In genomic region chr1:40385437-40386310, GRCh38 we compare ENCODE assay signal across 8 cellular contexts. TPM values are rescaled to one million over a fixed set of nuclear protein-coding genes. Genes with fewer than 3 reads are reported as not detected.
DNase-seq lines count a peak whose midpoint lies in the region; ATAC-seq and TF ChIP-seq lines count a peak whose summit lies in the region.

No MANE protein-coding gene starts in this region.

- H3K9me3 Mint-ChIP-seq in activated naive CD4-positive, alpha-beta T cell treated with anti-CD3 and anti-CD28 coated beads, Interleukin-2, amount 50 U/mL, for 24 hours = no peaks in the 10 kb centered on the region

- H3K36me3 ChIP-seq in right lobe of liver (no peaks in the 10 kb centered on the region), thyroid gland (no peaks in the 10 kb centered on the region)

- peaks cover 24% of the 10 kb centered on the region for H3K36me3 Mint-ChIP-seq in activated naive CD4-positive, alpha-beta T cell treated with anti-CD3 and anti-CD28 coated beads, Interleukin-2, amount 50 U/mL, for 24 hours

- H3K4me1 Mint-ChIP-seq in activated naive CD4-positive, alpha-beta T cell treated with anti-CD3 and anti-CD28 coated beads, Interleukin-2, amount 50 U/mL, for 24 hours = peaks cover 91% of the 10 kb centered on the region

- DNase-seq in GM12865 (ENCODE audit: low read depth) (peak; percentile 95), NAMALWA (ENCODE audit: low spot score) (peak; percentile 95), right lobe of liver (no peak), thyroid gland (no peak), NCI-H345 treated with DMSO at 0.1 percent for 48 hours (lab: John Stamatoyannopoulos, UW; ENCODE audit: unreplicated experiment) (no peak), RWPE1 (ENCODE audit: low spot score) (no peak)

- H3K27me3 ChIP-seq in right lobe of liver (no peaks in the 10 kb centered on the region), thyroid gland (no peaks in the 10 kb centered on the region)

- H3K4me3 ChIP-seq in GM12865 (ENCODE audit: low read depth, low read length) = peak overlapping the region; percentile 48
- H3K4me3 ChIP-seq in right lobe of liver = no peak overlapping the region
- no peak overlapping the region for H3K4me3 ChIP-seq in thyroid gland (replicated peaks in 1 of 3)

- H3K9me3 ChIP-seq in right lobe of liver = no peaks in the 10 kb centered on the region
- H3K9me3 ChIP-seq in thyroid gland = no peaks in the 10 kb centered on the region

- peak overlapping the region; percentile 82 to 87 (median 86) for H3K27ac ChIP-seq in right lobe of liver
- peak overlapping the region; percentile 61 to 78 (median 72) for H3K27ac ChIP-seq in thyroid gland
- no peak overlapping the region for H3K27ac ChIP-seq in RWPE1

- H3K27me3 Mint-ChIP-seq in activated naive CD4-positive, alpha-beta T cell treated with anti-CD3 and anti-CD28 coated beads, Interleukin-2, amount 50 U/mL, for 24 hours = no peaks in the 10 kb centered on the region

- POLR2A ChIA-PET in RWPE1 (lab: Yijun Ruan, JAX; ENCODE audit: low non-redundant PET) = interaction anchor here (0.7 kb wide), 1 partner anchor 122 kb away, joined by 3 read pairs; no protein-coding TSS in a partner anchor

- CTCF ChIA-PET in RWPE1 (lab: Yijun Ruan, JAX) = interaction anchor here (1.2 to 1.8 kb wide), 2 partner anchors 47 kb away, joined by 4 to 7 read pairs; no protein-coding TSS in a partner anchor

- TF ChIP-seq POLR2A in right lobe of liver (IDR thresholded peaks at IDR 0.05) (peak; percentile 44), thyroid gland (IDR thresholded peaks at IDR 0.05) (no peak)

- peak overlapping the region; percentile 91 for H3K4me3 Mint-ChIP-seq in activated naive CD4-positive, alpha-beta T cell treated with anti-CD3 and anti-CD28 coated beads, Interleukin-2, amount 50 U/mL, for 24 hours

- intact Hi-C loops in right lobe of liver (cut with DNase I) (no loop called here), thyroid gland (cut with DNase I) (no loop called here)

- WGBS in right lobe of liver (ENCODE audit: insufficient coverage, low coverage, low lambda C conversion rate, missing lambda C conversion rate) = 33% methylated on average over 4 of the region's 4 CpGs
- 78 to 84% methylated on average over 4 of the region's 4 CpGs for WGBS in thyroid gland, 2 donors

- peak overlapping the region; percentile 99 for H3K27ac Mint-ChIP-seq in activated naive CD4-positive, alpha-beta T cell treated with anti-CD3 and anti-CD28 coated beads, Interleukin-2, amount 50 U/mL, for 24 hours

- peak; percentile 56 for ATAC-seq in GM21737 (IDR thresholded peaks at IDR 0.05; ENCODE audit: unreplicated experiment)
- peak in 2 of 4 donors; percentile 1 to 16 for ATAC-seq in right lobe of liver

- H3K4me1 ChIP-seq in right lobe of liver (peaks cover 0 to 88% (median 47%) of the 10 kb centered on the region in 4 donors), thyroid gland (peaks cover 42 to 70% of the 10 kb centered on the region in 2 donors)

- TF ChIP-seq CTCF in GM12865 (IDR thresholded peaks at IDR 0.05; ENCODE audit: insufficient read depth, low read depth, low read length, missing control alignments) (no peak), right lobe of liver (IDR thresholded peaks at IDR 0.05) (no peak), thyroid gland (IDR thresholded peaks at IDR 0.05) (no peak), RWPE1 (conservative IDR thresholded peaks at IDR 0.05; ENCODE audit: low read depth) (no peak)

RNA-seq across cellular contexts. Expression of gene SMAP2, which starts 12.1 kb away (rescaled TPM):
- 10 to 100 TPM; 23.7 to 41.5 (median 36.2) TPM for total RNA-seq in right lobe of liver
- total RNA-seq in thyroid gland = 10 to 100 TPM; 21.9 to 29.3 (median 26.8) TPM

Comparison
In these comparisons a context has a peak if more than half of its experiments do, and no peak if none do; other contexts are left out.
1. DNase-seq: peak in GM12865 (single experiment) and NAMALWA (single experiment); none in right lobe of liver (0 of 3), thyroid gland (0 of 2), NCI-H345 treated with DMSO at 0.1 percent for 48 hours (single experiment) and RWPE1 (single experiment).